Comparison of ENCODE assay signal across 26 cellular contexts in the genomic region with DNA sequence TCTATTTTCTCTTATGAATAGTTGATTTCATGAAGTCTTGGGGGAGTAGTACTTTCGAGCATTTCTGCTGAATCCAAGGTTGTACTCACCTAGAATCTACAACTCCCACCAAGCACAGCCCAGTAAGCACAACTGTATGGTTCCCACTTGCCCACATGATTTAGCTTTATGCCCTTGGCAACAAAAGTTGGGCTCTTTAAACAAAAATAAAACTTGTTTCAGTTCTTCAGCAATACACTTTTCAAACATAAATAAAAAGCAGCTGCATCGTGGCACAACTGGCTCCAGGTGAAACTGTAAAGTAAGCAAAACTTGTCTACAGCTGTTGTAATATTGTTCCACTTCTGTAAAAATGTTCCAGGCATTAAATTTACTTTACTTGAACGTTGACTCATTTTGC.
"Had no signal": no experiment of that assay in that cellular context is flagged by ENCODE, and none has a peak within 500 bp of the region (broad histone marks: within the 10 kb centered on the region; RNA-seq: fewer than 3 reads in every experiment).

No MANE protein-coding gene starts in this region.

- H3K4me2 ChIP-seq: neural progenitor cell had no signal

- H2AFZ ChIP-seq: neural progenitor cell had no signal

- H3K9ac ChIP-seq: neural progenitor cell had no signal

- H3K9me3 ChIP-seq: left ventricle myocardium inferior, neutrophil, ovary, right atrium auricular region, stomach, testis, thyroid gland, transverse colon, upper lobe of left lung, vagina had no signal

- H3K4me1 ChIP-seq: left ventricle myocardium inferior, right atrium auricular region, stomach, testis, thyroid gland, transverse colon, upper lobe of left lung, vagina had no signal

- H3K4me3 ChIP-seq: left ventricle myocardium inferior, lung, neural progenitor cell, ovary, right atrium auricular region, skin epidermis, stomach, testis, thyroid gland, transverse colon, upper lobe of left lung, vagina had no signal

- H3K36me3 ChIP-seq: left ventricle myocardium inferior, neural progenitor cell, neutrophil, ovary, right atrium auricular region, stomach, thyroid gland, transverse colon, upper lobe of left lung, vagina had no signal

- H3K27ac ChIP-seq: left ventricle myocardium inferior, neural progenitor cell, neutrophil, ovary, right atrium auricular region, skin epidermis, stomach, testis, thyroid gland, transverse colon, upper lobe of left lung, vagina had no signal

- H3K27me3 ChIP-seq: neural progenitor cell, neutrophil, ovary, right atrium auricular region, stomach, testis, thyroid gland, transverse colon, upper lobe of left lung, vagina had no signal

- DNase-seq: islet precursor cell; left ventricle myocardium inferior; mesendoderm; naive B cell; natural killer cell; nephron progenitor cell; occipital lobe; ovary; stimulated activated CD4-positive, alpha-beta T cell treated with anti-CD3 and anti-CD28 coated beads, Interleukin-12 subunit alpha, Interleukin-12 subunit beta, amount 100 ng/mL, for 4 hours; stimulated activated CD4-positive, alpha-beta T cell treated with anti-CD3 and anti-CD28 coated beads, Interleukin-15, amount 100 ng/mL, for 24 hours; stimulated activated CD4-positive, alpha-beta T cell treated with anti-CD3 and anti-CD28 coated beads, Interleukin-2, amount 100 ng/mL, for 24 hours; stimulated activated CD4-positive, alpha-beta T cell treated with anti-CD3 and anti-CD28 coated beads, Interleukin-4, amount 100 ng/mL, for 1 hour; stimulated activated naive B cell treated with anti-CD40 and anti-IgM and Interleukin-4, amounts not matched to agents 10 μg/mL and 1 μg/mL and 100 μg/mL, for 72 hours; stimulated activated naive CD8-positive, alpha-beta T cell treated with anti-CD3 and anti-CD28 coated beads, Interleukin-15, Interleukin-2, amounts not matched to agents 100 U/mL and 50 U/mL, for 24 hours; stomach; testis; thyroid gland; transverse colon; upper lobe of left lung had no signal

- ATAC-seq: natural killer cell; sciatic nerve; stimulated activated naive B cell treated with anti-CD40 and anti-IgM and Interleukin-4, amounts not matched to agents 10 μg/mL and 1 μg/mL and 100 μg/mL, for 72 hours; stimulated activated naive CD8-positive, alpha-beta T cell treated with anti-CD3 and anti-CD28 coated beads, Interleukin-15, Interleukin-2, amounts not matched to agents 100 U/mL and 50 U/mL, for 24 hours had no signal
